Comparison of ENCODE assay signal across 1 cellular context in the genomic region with DNA sequence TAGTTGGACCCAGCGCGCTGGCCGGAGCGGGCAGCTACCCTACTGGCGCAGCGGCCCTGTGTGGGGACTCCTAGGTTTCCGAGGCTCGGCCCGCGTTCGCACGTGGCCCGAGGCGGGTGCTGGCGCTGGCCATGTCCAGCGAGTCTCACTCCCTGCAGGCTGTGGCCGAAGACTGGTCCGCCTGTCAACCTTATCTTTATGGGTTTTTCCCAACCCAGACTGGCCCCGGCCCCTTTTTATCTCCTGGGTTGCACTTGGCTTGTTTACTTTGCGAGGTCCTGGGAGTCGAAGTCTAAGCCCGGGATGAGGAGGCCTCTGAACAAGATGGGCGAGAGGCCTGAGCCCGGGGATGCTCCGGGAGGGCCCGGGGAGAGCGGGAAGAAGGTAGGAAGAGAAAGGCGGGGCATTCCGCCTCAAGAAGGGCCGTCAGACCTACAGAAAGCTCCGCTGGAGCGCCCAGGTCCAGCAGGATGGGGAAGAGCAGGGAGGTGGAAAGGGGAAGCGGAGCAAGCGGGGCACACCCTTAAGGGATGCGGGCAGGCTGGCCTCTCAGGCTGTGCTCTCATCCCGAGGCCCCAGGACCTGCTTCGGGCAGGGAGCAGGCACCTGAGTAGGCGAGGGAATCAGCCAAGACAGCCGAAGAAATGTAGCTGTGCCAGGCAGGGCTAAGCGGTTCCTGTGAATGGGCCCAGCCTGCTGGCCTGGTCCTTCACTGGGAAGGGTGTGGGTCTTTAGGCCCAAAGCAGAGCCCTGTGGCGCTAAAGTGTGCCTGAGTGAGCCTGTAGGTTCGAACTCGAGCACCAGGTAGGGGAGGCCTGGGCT.
TF ChIP-seq lines count a peak whose summit lies in the region.

No MANE protein-coding gene starts in this region.

TF ChIP-seq in HepG2, 621 proteins besides CTCF, POLR2A, EP300 and RAD21 (continued from another document and continues in another):
- TF ChIP-seq, protein P1, sequence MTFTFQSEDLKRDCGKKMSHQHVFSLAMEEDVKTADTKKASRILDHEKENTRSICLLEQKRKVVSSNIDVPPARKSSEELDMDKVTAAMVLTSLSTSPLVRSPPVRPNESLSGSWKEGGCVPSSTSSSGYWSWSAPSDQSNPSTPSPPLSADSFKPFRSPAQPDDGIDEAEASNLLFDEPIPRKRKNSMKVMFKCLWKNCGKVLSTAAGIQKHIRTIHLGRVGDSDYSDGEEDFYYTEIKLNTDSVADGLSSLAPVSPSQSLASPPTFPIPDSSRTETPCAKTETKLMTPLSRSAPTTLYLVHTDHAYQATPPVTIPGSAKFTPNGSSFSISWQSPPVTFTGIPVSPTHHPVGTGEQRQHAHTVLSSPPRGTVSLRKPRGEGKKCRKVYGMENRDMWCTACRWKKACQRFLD (CRISPR knock-in tag; IDR thresholded peaks at IDR 0.05; ENCODE audit: borderline replicate concordance), result peak; percentile 82; the same call in 1 of the 2 replicates
- TF ChIP-seq ZNF605 (CRISPR knock-in tag; IDR thresholded peaks at IDR 0.05) (peak; percentile 43; the same call in 1 of the 2 replicates), FOXA1 (IDR thresholded peaks at IDR 0.05) (no peak), FOXA1 (CRISPR knock-in tag; IDR thresholded peaks at IDR 0.05) (peak; percentile 97), ZSCAN31 (CRISPR knock-in tag; IDR thresholded peaks at IDR 0.05; ENCODE audit: low read depth) (0 out of 2 replicates have a peak, but pooled peaks have one; percentile 17), KAT8 (CRISPR knock-in tag; IDR thresholded peaks at IDR 0.05) (peak; percentile 39; the same call in 1 of the 2 replicates), REL (CRISPR knock-in tag; conservative IDR thresholded peaks at IDR 0.05) (no peak), ZMYM4 (CRISPR knock-in tag; IDR thresholded peaks at IDR 0.05) (peak; percentile 82; the same call in 1 of the 2 replicates), SIX4 (CRISPR knock-in tag; IDR thresholded peaks at IDR 0.05) (no peak), SRF (IDR thresholded peaks at IDR 0.05; ENCODE audit: low read depth, low read length) (no peak), TAF1 (CRISPR knock-in tag; IDR thresholded peaks at IDR 0.05) (0 out of 2 replicates have a peak, but pooled peaks have one; percentile 17), SNAI1 (CRISPR knock-in tag; IDR thresholded peaks at IDR 0.05; ENCODE audit: borderline replicate concordance) (no peak), FLYWCH1 (CRISPR knock-in tag; IDR thresholded peaks at IDR 0.05) (no peak), MEIS2 (CRISPR knock-in tag; IDR thresholded peaks at IDR 0.05) (peak; percentile 94), SKI (IDR thresholded peaks at IDR 0.05; ENCODE audit: partially characterized antibody) (peak; percentile 90), ATF7 (IDR thresholded peaks at IDR 0.05) (no peak), ATF7 (CRISPR knock-in tag; IDR thresholded peaks at IDR 0.05) (no peak), NFYB (CRISPR knock-in tag; IDR thresholded peaks at IDR 0.05) (0 out of 2 replicates have a peak, but pooled peaks have one; percentile 11), PPARG (CRISPR knock-in tag; conservative IDR thresholded peaks at IDR 0.05) (peak; percentile 71), SETDB1 (CRISPR knock-in tag; IDR thresholded peaks at IDR 0.05; ENCODE audit: borderline replicate concordance) (no peak), ZNF10 (CRISPR knock-in tag; IDR thresholded peaks at IDR 0.05; ENCODE audit: borderline replicate concordance, low read depth) (no peak), ZNF766 (CRISPR knock-in tag; IDR thresholded peaks at IDR 0.05; ENCODE audit: borderline replicate concordance) (0 out of 2 replicates have a peak, but pooled peaks have one; percentile 62), TOPORS (CRISPR knock-in tag; IDR thresholded peaks at IDR 0.05) (peak; percentile 50; the same call in 1 of the 2 replicates), EHMT2 (IDR thresholded peaks at IDR 0.05; ENCODE audit: borderline replicate concordance, low read depth, low read length) (no peak), CBX5 (CRISPR knock-in tag; IDR thresholded peaks at IDR 0.05; ENCODE audit: borderline replicate concordance) (peak; percentile 20; the same call in 1 of the 2 replicates), ZNF510 (CRISPR knock-in tag; IDR thresholded peaks at IDR 0.05; ENCODE audit: low read depth) (no peak), BORCS8-MEF2B (CRISPR knock-in tag; IDR thresholded peaks at IDR 0.05) (peak; percentile 91; the same call in 1 of the 2 replicates), MTA1 (CRISPR knock-in tag; IDR thresholded peaks at IDR 0.05; ENCODE audit: borderline replicate concordance) (peak; percentile 94; the same call in 1 of the 2 replicates), FOSL2 (CRISPR knock-in tag; IDR thresholded peaks at IDR 0.05) (peak; percentile 52; the same call in 1 of the 2 replicates), NCOA1 (CRISPR knock-in tag; IDR thresholded peaks at IDR 0.05) (no peak), ZBTB20 (CRISPR knock-in tag; IDR thresholded peaks at IDR 0.05; ENCODE audit: borderline replicate concordance, low read depth) (0 out of 2 replicates have a peak, but pooled peaks have one; percentile 17), XBP1 (CRISPR knock-in tag; IDR thresholded peaks at IDR 0.05) (no peak), ZBTB42 (CRISPR knock-in tag; IDR thresholded peaks at IDR 0.05) (0 out of 2 replicates have a peak, but pooled peaks have one; percentile 65), HNF4A (CRISPR knock-in tag; IDR thresholded peaks at IDR 0.05) (peak; percentile 88)
- TF ChIP-seq, protein P2, sequence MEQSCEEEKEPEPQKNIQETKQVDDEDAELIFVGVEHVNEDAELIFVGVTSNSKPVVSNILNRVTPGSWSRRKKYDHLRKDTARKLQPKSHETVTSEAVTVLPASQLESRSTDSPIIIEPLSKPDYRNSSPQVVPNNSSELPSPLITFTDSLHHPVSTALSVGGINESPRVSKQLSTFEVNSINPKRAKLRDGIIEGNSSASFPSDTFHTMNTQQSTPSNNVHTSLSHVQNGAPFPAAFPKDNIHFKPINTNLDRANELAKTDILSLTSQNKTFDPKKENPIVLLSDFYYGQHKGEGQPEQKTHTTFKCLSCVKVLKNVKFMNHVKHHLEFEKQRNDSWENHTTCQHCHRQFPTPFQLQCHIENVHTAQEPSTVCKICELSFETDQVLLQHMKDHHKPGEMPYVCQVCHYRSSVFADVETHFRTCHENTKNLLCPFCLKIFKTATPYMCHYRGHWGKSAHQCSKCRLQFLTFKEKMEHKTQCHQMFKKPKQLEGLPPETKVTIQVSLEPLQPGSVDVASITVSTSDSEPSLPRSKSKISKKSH (CRISPR knock-in tag; IDR thresholded peaks at IDR 0.05; ENCODE audit: borderline replicate concordance), result peak; percentile 69
- TF ChIP-seq, protein P3, sequence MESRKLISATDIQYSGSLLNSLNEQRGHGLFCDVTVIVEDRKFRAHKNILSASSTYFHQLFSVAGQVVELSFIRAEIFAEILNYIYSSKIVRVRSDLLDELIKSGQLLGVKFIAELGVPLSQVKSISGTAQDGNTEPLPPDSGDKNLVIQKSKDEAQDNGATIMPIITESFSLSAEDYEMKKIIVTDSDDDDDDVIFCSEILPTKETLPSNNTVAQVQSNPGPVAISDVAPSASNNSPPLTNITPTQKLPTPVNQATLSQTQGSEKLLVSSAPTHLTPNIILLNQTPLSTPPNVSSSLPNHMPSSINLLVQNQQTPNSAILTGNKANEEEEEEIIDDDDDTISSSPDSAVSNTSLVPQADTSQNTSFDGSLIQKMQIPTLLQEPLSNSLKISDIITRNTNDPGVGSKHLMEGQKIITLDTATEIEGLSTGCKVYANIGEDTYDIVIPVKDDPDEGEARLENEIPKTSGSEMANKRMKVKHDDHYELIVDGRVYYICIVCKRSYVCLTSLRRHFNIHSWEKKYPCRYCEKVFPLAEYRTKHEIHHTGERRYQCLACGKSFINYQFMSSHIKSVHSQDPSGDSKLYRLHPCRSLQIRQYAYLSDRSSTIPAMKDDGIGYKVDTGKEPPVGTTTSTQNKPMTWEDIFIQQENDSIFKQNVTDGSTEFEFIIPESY (CRISPR knock-in tag; IDR thresholded peaks at IDR 0.05), result peak; percentile 77
- TF ChIP-seq, protein P4, sequence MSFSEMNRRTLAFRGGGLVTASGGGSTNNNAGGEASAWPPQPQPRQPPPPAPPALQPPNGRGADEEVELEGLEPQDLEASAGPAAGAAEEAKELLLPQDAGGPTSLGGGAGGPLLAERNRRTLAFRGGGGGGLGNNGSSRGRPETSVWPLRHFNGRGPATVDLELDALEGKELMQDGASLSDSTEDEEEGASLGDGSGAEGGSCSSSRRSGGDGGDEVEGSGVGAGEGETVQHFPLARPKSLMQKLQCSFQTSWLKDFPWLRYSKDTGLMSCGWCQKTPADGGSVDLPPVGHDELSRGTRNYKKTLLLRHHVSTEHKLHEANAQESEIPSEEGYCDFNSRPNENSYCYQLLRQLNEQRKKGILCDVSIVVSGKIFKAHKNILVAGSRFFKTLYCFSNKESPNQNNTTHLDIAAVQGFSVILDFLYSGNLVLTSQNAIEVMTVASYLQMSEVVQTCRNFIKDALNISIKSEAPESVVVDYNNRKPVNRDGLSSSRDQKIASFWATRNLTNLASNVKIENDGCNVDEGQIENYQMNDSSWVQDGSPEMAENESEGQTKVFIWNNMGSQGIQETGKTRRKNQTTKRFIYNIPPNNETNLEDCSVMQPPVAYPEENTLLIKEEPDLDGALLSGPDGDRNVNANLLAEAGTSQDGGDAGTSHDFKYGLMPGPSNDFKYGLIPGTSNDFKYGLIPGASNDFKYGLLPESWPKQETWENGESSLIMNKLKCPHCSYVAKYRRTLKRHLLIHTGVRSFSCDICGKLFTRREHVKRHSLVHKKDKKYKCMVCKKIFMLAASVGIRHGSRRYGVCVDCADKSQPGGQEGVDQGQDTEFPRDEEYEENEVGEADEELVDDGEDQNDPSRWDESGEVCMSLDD (CRISPR knock-in tag; IDR thresholded peaks at IDR 0.05; ENCODE audit: borderline replicate concordance), result 0 out of 2 replicates have a peak, but pooled peaks have one; percentile 63
- TF ChIP-seq, protein P5, sequence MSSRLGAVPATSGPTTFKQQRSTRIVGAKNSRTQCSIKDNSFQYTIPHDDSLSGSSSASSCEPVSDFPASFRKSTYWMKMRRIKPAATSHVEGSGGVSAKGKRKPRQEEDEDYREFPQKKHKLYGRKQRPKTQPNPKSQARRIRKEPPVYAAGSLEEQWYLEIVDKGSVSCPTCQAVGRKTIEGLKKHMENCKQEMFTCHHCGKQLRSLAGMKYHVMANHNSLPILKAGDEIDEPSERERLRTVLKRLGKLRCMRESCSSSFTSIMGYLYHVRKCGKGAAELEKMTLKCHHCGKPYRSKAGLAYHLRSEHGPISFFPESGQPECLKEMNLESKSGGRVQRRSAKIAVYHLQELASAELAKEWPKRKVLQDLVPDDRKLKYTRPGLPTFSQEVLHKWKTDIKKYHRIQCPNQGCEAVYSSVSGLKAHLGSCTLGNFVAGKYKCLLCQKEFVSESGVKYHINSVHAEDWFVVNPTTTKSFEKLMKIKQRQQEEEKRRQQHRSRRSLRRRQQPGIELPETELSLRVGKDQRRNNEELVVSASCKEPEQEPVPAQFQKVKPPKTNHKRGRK (CRISPR knock-in tag; IDR thresholded peaks at IDR 0.05), result no peak
- TF ChIP-seq, protein P6, sequence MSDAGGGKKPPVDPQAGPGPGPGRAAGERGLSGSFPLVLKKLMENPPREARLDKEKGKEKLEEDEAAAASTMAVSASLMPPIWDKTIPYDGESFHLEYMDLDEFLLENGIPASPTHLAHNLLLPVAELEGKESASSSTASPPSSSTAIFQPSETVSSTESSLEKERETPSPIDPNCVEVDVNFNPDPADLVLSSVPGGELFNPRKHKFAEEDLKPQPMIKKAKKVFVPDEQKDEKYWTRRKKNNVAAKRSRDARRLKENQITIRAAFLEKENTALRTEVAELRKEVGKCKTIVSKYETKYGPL (CRISPR knock-in tag; IDR thresholded peaks at IDR 0.05), result 0 out of 2 replicates have a peak, but pooled peaks have one; percentile 22
